25 cellular contexts compared by ENCODE assay signal in genomic region chr2:108918156-108918845, GRCh38.
A peak's percentile ranks its signal among the peaks of the same experiment; 100 is the strongest.
DNase-seq lines count a peak whose midpoint lies in the region; FAIRE-seq and TF ChIP-seq lines count a peak whose summit lies in the region.
"Had no signal": no experiment of that assay in that cellular context is flagged by ENCODE, and none has a peak within 500 bp of the region (broad histone marks: within the 10 kb centered on the region; RNA-seq: fewer than 3 reads in every experiment).

No MANE protein-coding gene starts in this region.

- intact Hi-C loops in spleen (cut with DNase I; ENCODE audit: low total_unique reads) = no loop called here

- H3K18ac ChIP-seq in mesendoderm (ENCODE audit: low read length) = no peak overlapping the region

- no peak overlapping the region for H2BK15ac ChIP-seq in mesendoderm (replicated peaks; ENCODE audit: low read depth)

- H3K27ac ChIP-seq in BLaER1 (no peak overlapping the region), Peyer's patch (no peak overlapping the region), endodermal cell (ENCODE audit: low read depth, low read length) (no peak overlapping the region), spleen (no peak overlapping the region), mesendoderm (ENCODE audit: low read depth, low read length) (no peak overlapping the region), right atrium auricular region (no peak overlapping the region)
- H3K27ac ChIP-seq: GM23248, PC-9 had no signal

- H3K4me1 ChIP-seq in BLaER1 (peaks cover 51% of the 10 kb centered on the region), Peyer's patch (peaks cover 0 to 4% (median 0%) of the 10 kb centered on the region in 4 donors), endodermal cell (ENCODE audit: control insufficient read depth, insufficient read depth, low read length) (no peaks in the 10 kb centered on the region), spleen (no peaks in the 10 kb centered on the region), mesendoderm (ENCODE audit: control insufficient read depth, low read depth, low read length) (no peaks in the 10 kb centered on the region), right atrium auricular region (no peaks in the 10 kb centered on the region)
- H3K4me1 ChIP-seq: BE2C, HAP-1 had no signal

- no peak overlapping the region for H2BK120ac ChIP-seq in mesendoderm (ENCODE audit: low read depth, low read length)

- H3K23ac ChIP-seq in mesendoderm (ENCODE audit: low read length) = no peak overlapping the region

- no peaks in the 10 kb centered on the region for H3K9me3 Mint-ChIP-seq in endodermal cell
- H3K9me3 Mint-ChIP-seq in activated T-cell treated with anti-CD3 and anti-CD28 coated beads, Interleukin-2, amount 50 U/mL, for 24 hours = no peaks in the 10 kb centered on the region
- H3K9me3 Mint-ChIP-seq: CD4-positive, CD25-positive, alpha-beta regulatory T cell had no signal

- no peaks in the 10 kb centered on the region for H3K79me2 ChIP-seq in mesendoderm (ENCODE audit: control insufficient read depth, insufficient read depth, low read length)

- H3K4ac ChIP-seq in mesendoderm (ENCODE audit: low read depth, low read length) = no peak overlapping the region

- 88 to 98% methylated on average over 7 to 15 of the region's 15 CpGs for WGBS in endodermal cell (ENCODE audit: insufficient coverage in 1 of 2, insufficient read length in 1 of 2), 2 experiments
- 90 to 93% (median 91%) methylated on average over 14 to 15 of the region's 15 CpGs for WGBS in spleen, 5 donors
- WGBS in mesendoderm (ENCODE audit: extremely low coverage, insufficient coverage, low lambda C conversion rate) = no CpG with 5 or more reads among the region's 15 CpGs

- no peak overlapping the region for H3K4me3 Mint-ChIP-seq in endodermal cell
- H3K4me3 Mint-ChIP-seq in activated T-cell treated with anti-CD3 and anti-CD28 coated beads, Interleukin-2, amount 50 U/mL, for 24 hours = no peak overlapping the region

- H2AK5ac ChIP-seq in mesendoderm (ENCODE audit: low read length) = no peak overlapping the region

- TF ChIP-seq POLR2A in Peyer's patch (IDR thresholded peaks at IDR 0.05) = no peak
- no peak for TF ChIP-seq POLR2A in spleen (IDR thresholded peaks at IDR 0.05)
- no peak for TF ChIP-seq POLR2A in GM12891 (IDR thresholded peaks at IDR 0.05; ENCODE audit: low read depth, low read length)

- H4K8ac ChIP-seq in mesendoderm (ENCODE audit: low read depth, low read length) = no peak overlapping the region

- no peaks in the 10 kb centered on the region for H3K36me3 ChIP-seq in BLaER1
- H3K36me3 ChIP-seq in Peyer's patch = no peaks in the 10 kb centered on the region
- no peaks in the 10 kb centered on the region for H3K36me3 ChIP-seq in endodermal cell (ENCODE audit: control insufficient read depth, insufficient read depth, low read length)
- H3K36me3 ChIP-seq in spleen = no peaks in the 10 kb centered on the region
- no peaks in the 10 kb centered on the region for H3K36me3 ChIP-seq in mesendoderm (ENCODE audit: control insufficient read depth, insufficient read depth, low read length)
- H3K36me3 ChIP-seq in right atrium auricular region = no peaks in the 10 kb centered on the region
- H3K36me3 ChIP-seq: BE2C, HAP-1, MG63 had no signal

- TF ChIP-seq CTCF in Peyer's patch (IDR thresholded peaks at IDR 0.05) (no peak), endodermal cell (conservative IDR thresholded peaks at IDR 0.05) (no peak), spleen (IDR thresholded peaks at IDR 0.05 in 8 of 11, conservative IDR thresholded peaks at IDR 0.05 in 3 of 11) (no peak), right atrium auricular region (IDR thresholded peaks at IDR 0.05) (no peak)

- no peaks in the 10 kb centered on the region for H3K27me3 ChIP-seq in BLaER1
- no peaks in the 10 kb centered on the region for H3K27me3 ChIP-seq in Peyer's patch
- no peaks in the 10 kb centered on the region for H3K27me3 ChIP-seq in endodermal cell (ENCODE audit: control insufficient read depth, insufficient read depth, low read length, poor library complexity, severe bottlenecking)
- H3K27me3 ChIP-seq in spleen (replicated peaks in 1 of 7) = peaks cover 0 to 4% (median 0%) of the 10 kb centered on the region in 7 donors
- H3K27me3 ChIP-seq in mesendoderm (ENCODE audit: insufficient read depth, low read length, poor library complexity) = no peaks in the 10 kb centered on the region
- H3K27me3 ChIP-seq in right atrium auricular region = no peaks in the 10 kb centered on the region
- H3K27me3 ChIP-seq: BE2C, MG63 had no signal

- no peaks in the 10 kb centered on the region for H3K36me3 Mint-ChIP-seq in endodermal cell (ENCODE audit: low read depth)
- H3K36me3 Mint-ChIP-seq in activated T-cell treated with anti-CD3 and anti-CD28 coated beads, Interleukin-2, amount 50 U/mL, for 24 hours (ENCODE audit: low read depth) = no peaks in the 10 kb centered on the region

- DNase-seq in Peyer's patch = peak in 2 of 3 donors; percentile 25 to 27
- peak; percentile 13 for DNase-seq in endodermal cell
- peak; percentile 54 for DNase-seq in spleen
- DNase-seq in mesendoderm = no peak
- DNase-seq in activated T-cell treated with anti-CD3 and anti-CD28 coated beads, Interleukin-2, amount 50 U/mL, for 24 hours = no peak
- no peak for DNase-seq in GM12891 (ENCODE audit: insufficient read length, low spot score)
- no peak for DNase-seq in right atrium auricular region (ENCODE audit: low spot score)
- DNase-seq: 8988T; ACHN; CD4-positive, CD25-positive, alpha-beta regulatory T cell; GM23248; MG63; NCI-H1105 treated with DMSO at 0.1 percent for 48 hours; NCI-H146; NCI-H1930; NCI-H446 treated with DMSO at 0.1 percent for 48 hours; NCI-H526; RPMI8226; SHP77 had no signal

- H3K27me3 Mint-ChIP-seq in endodermal cell (ENCODE audit: insufficient read depth) = no peaks in the 10 kb centered on the region
- H3K27me3 Mint-ChIP-seq in activated T-cell treated with anti-CD3 and anti-CD28 coated beads, Interleukin-2, amount 50 U/mL, for 24 hours = no peaks in the 10 kb centered on the region
- H3K27me3 Mint-ChIP-seq: CD4-positive, CD25-positive, alpha-beta regulatory T cell had no signal

- no peak overlapping the region for H3K56ac ChIP-seq in mesendoderm (ENCODE audit: low read length)

- H4K20me1 ChIP-seq in BLaER1 = no peaks in the 10 kb centered on the region

- no peaks in the 10 kb centered on the region for H3K79me1 ChIP-seq in mesendoderm (ENCODE audit: low read length)

- H3K27ac Mint-ChIP-seq in endodermal cell = no peak overlapping the region
- no peak overlapping the region for H3K27ac Mint-ChIP-seq in activated T-cell treated with anti-CD3 and anti-CD28 coated beads, Interleukin-2, amount 50 U/mL, for 24 hours
- H3K27ac Mint-ChIP-seq: CD4-positive, CD25-positive, alpha-beta regulatory T cell had no signal

- H3K4me3 ChIP-seq in BLaER1 = no peak overlapping the region
- H3K4me3 ChIP-seq in Peyer's patch = no peak overlapping the region
- H3K4me3 ChIP-seq in endodermal cell (ENCODE audit: low read length) = no peak overlapping the region
- no peak overlapping the region for H3K4me3 ChIP-seq in spleen
- no peak overlapping the region for H3K4me3 ChIP-seq in mesendoderm (ENCODE audit: low read length)
- H3K4me3 ChIP-seq in right atrium auricular region = no peak overlapping the region
- H3K4me3 ChIP-seq: GM23248, HAP-1, K562, MG63, PC-9 had no signal

- no peak overlapping the region for H2BK5ac ChIP-seq in mesendoderm (ENCODE audit: low read length)

- H3K9ac ChIP-seq in BLaER1 (no peak overlapping the region), endodermal cell (ENCODE audit: extremely low read depth, low read length, poor library complexity, severe bottlenecking) (no peak overlapping the region), mesendoderm (ENCODE audit: low read length) (no peak overlapping the region)
- H3K9ac ChIP-seq: GM23248 had no signal

- no peak for FAIRE-seq in GM12891 (lab: Jason Lieb, UNC)
- FAIRE-seq: HTR-8/SVneo, K562 had no signal

- H3K4me2 ChIP-seq in BLaER1 = peak overlapping the region; percentile 37
- no peak overlapping the region for H3K4me2 ChIP-seq in mesendoderm (ENCODE audit: low read length)
- H3K4me2 ChIP-seq: PC-9 had no signal

- H3K4me1 Mint-ChIP-seq in endodermal cell = no peaks in the 10 kb centered on the region
- H3K4me1 Mint-ChIP-seq in activated T-cell treated with anti-CD3 and anti-CD28 coated beads, Interleukin-2, amount 50 U/mL, for 24 hours (ENCODE audit: low read depth) = peaks cover 3% of the 10 kb centered on the region

- no peaks in the 10 kb centered on the region for H3K9me3 ChIP-seq in BLaER1
- no peaks in the 10 kb centered on the region for H3K9me3 ChIP-seq in Peyer's patch
- no peaks in the 10 kb centered on the region for H3K9me3 ChIP-seq in endodermal cell (ENCODE audit: control insufficient read depth, low read length)
- no peaks in the 10 kb centered on the region for H3K9me3 ChIP-seq in spleen
- H3K9me3 ChIP-seq in right atrium auricular region = no peaks in the 10 kb centered on the region
- H3K9me3 ChIP-seq: BE2C, HAP-1, MG63 had no signal

- no peak overlapping the region for H4K5ac ChIP-seq in mesendoderm (ENCODE audit: low read length)

TF ChIP-seq in GM12891, 5 proteins besides CTCF, POLR2A, EP300 and RAD21:
- TF ChIP-seq SPI1 (IDR thresholded peaks at IDR 0.05; ENCODE audit: low read depth, low read length) = no peak
- TF ChIP-seq PAX5 (IDR thresholded peaks at IDR 0.05; ENCODE audit: insufficient read depth, low read length, severe bottlenecking) = no peak
- no peak for TF ChIP-seq POU2F2 (IDR thresholded peaks at IDR 0.05; ENCODE audit: low read depth, low read length)
- no peak for TF ChIP-seq POLR2AphosphoS5 (IDR thresholded peaks at IDR 0.05; ENCODE audit: low read depth, low read length)
- TF ChIP-seq TAF1 (IDR thresholded peaks at IDR 0.05; ENCODE audit: low read depth, low read length) = no peak

Comparison
In these comparisons a context has a peak if more than half of its experiments do, and no peak if none do; other contexts are left out.
1. DNase-seq: peak in Peyer's patch (2 of 3), endodermal cell (single experiment) and spleen (single experiment); none in mesendoderm (single experiment), activated T-cell treated with anti-CD3 and anti-CD28 coated beads, Interleukin-2, amount 50 U/mL, for 24 hours (single experiment), GM12891 (single experiment) and right atrium auricular region (single experiment).